In genomic region chr10:117137031-117137910, GRCh38 we compare ENCODE assay signal across 11 cellular contexts. TPM values are rescaled to one million over a fixed set of nuclear protein-coding genes. Genes with fewer than 3 reads are reported as not detected.
DNase-seq lines count a peak whose midpoint lies in the region; ATAC-seq, FAIRE-seq and TF ChIP-seq lines count a peak whose summit lies in the region.
"Had no signal": no experiment of that assay in that cellular context is flagged by ENCODE, and none has a peak within 500 bp of the region (broad histone marks: within the 10 kb centered on the region; RNA-seq: fewer than 3 reads in every experiment).

No MANE protein-coding gene starts in this region.

- H3K4me2 ChIP-seq in HepG2 (ENCODE audit: low read depth, low read length): peak overlapping the region; percentile 53; the same call in 1 of the 2 replicates

- no peak overlapping the region for H3K27ac ChIP-seq in breast epithelium
- H3K27ac ChIP-seq in HepG2 (ENCODE audit: extremely low read length, insufficient read depth, low read length): no peak overlapping the region
- no peak overlapping the region for H3K27ac ChIP-seq in upper lobe of left lung

- no peak for TF ChIP-seq EP300 in HepG2 (IDR thresholded peaks at IDR 0.05; ENCODE audit: low read depth in 2 of 2, low read length in 2 of 2)
- TF ChIP-seq EP300 in HepG2 (CRISPR knock-in tag; IDR thresholded peaks at IDR 0.05; ENCODE audit: borderline replicate concordance): no peak
- TF ChIP-seq EP300 in upper lobe of left lung (IDR thresholded peaks at IDR 0.05): no peak

- H3K4me3 Mint-ChIP-seq in MCF 10A (ENCODE audit: unreplicated experiment): no peak overlapping the region
- no peak overlapping the region for H3K4me3 Mint-ChIP-seq in activated CD8-positive, alpha-beta memory T cell treated with anti-CD3 and anti-CD28 coated beads, Interleukin-2, amount 10 ng/mL, durations not matched to agents 7 days and 5 days
- H3K4me3 Mint-ChIP-seq: stimulated activated naive CD8-positive, alpha-beta T cell treated with anti-CD3 and anti-CD28 coated beads, Interleukin-15, Interleukin-2, amounts not matched to agents 100 ng/mL and 50 ng/mL, for 24 hours had no signal

- H2AFZ ChIP-seq in HepG2 (ENCODE audit: low read length): no peak overlapping the region

- H3K79me2 ChIP-seq in HepG2 (ENCODE audit: insufficient read depth, low read length): no peaks in the 10 kb centered on the region

- H3K4me3 ChIP-seq in breast epithelium (peak overlapping the region; percentile 37 to 65 (median 37)), bronchial epithelial cell (ENCODE audit: low read depth, low read length) (peak overlapping the region; percentile 32), HepG2 (replicated peaks in 1 of 3; ENCODE audit: insufficient read depth in 1 of 3, low read depth in 2 of 3, low read length in 3 of 3) (peak overlapping the region in 2 of 3 experiments; percentile 16 to 50; a peak in 3 of 6 replicates), upper lobe of left lung (peak overlapping the region in 3 of 4 donors; percentile 28 to 41 (median 41))

- no peaks in the 10 kb centered on the region for H4K20me1 ChIP-seq in HepG2 (ENCODE audit: insufficient read depth, low read length)

- BruUV-seq in MCF 10A (replicated peaks; lab: Mats Ljungman, UMichigan): no TSS peak
- no TSS peak for BruUV-seq in HepG2 (replicated peaks; lab: Mats Ljungman, UMichigan)

- TF ChIP-seq RAD21 in HepG2 (CRISPR knock-in tag; IDR thresholded peaks at IDR 0.05): no peak

- DNase-seq in breast epithelium (ENCODE audit: low spot score in 2 of 2) (no peak), MCF 10A (ENCODE audit: unreplicated experiment) (no peak), bronchial epithelial cell (ENCODE audit: low read depth) (no peak), HepG2 (ENCODE audit: low spot score) (no peak), upper lobe of left lung (peak in 1 of 2 donors; percentile 80), germinal center (ENCODE audit: low spot score) (no peak)
- no peak for DNase-seq in stimulated activated CD8-positive, alpha-beta memory T cell treated with anti-CD3 and anti-CD28 coated beads, Interleukin-4, amount 100 ng/mL, for 48 hours
- no peak for DNase-seq in activated CD8-positive, alpha-beta memory T cell treated with anti-CD3 and anti-CD28 coated beads, Interleukin-2, amount 10 ng/mL, durations not matched to agents 7 days and 5 days
- DNase-seq: NCI-H2029 had no signal

- H3K36me3 Mint-ChIP-seq in MCF 10A (ENCODE audit: insufficient read depth, unreplicated experiment): no peaks in the 10 kb centered on the region
- peaks cover 7% of the 10 kb centered on the region for H3K36me3 Mint-ChIP-seq in activated CD8-positive, alpha-beta memory T cell treated with anti-CD3 and anti-CD28 coated beads, Interleukin-2, amount 10 ng/mL, durations not matched to agents 7 days and 5 days

- no peaks in the 10 kb centered on the region for H3K9me3 ChIP-seq in breast epithelium
- no peaks in the 10 kb centered on the region for H3K9me3 ChIP-seq in HepG2 (ENCODE audit: low read length)
- H3K9me3 ChIP-seq in upper lobe of left lung: no peaks in the 10 kb centered on the region

- H3K9me3 Mint-ChIP-seq in MCF 10A (ENCODE audit: unreplicated experiment): no peaks in the 10 kb centered on the region
- no peaks in the 10 kb centered on the region for H3K9me3 Mint-ChIP-seq in activated CD8-positive, alpha-beta memory T cell treated with anti-CD3 and anti-CD28 coated beads, Interleukin-2, amount 10 ng/mL, durations not matched to agents 7 days and 5 days (ENCODE audit: low read depth)
- H3K9me3 Mint-ChIP-seq: stimulated activated naive CD8-positive, alpha-beta T cell treated with anti-CD3 and anti-CD28 coated beads, Interleukin-15, Interleukin-2, amounts not matched to agents 100 ng/mL and 50 ng/mL, for 24 hours had no signal

- H3K27me3 ChIP-seq in breast epithelium: peaks cover 12 to 97% of the 10 kb centered on the region in 2 donors
- H3K27me3 ChIP-seq in bronchial epithelial cell (ENCODE audit: control insufficient read depth, insufficient read depth, low read length): peaks cover 50% of the 10 kb centered on the region
- peaks cover 11 to 65% of the 10 kb centered on the region in 2 experiments for H3K27me3 ChIP-seq in HepG2 (ENCODE audit: control insufficient read depth in 1 of 2, insufficient read depth in 2 of 2, low read length in 2 of 2)
- peaks cover 0 to 84% (median 48%) of the 10 kb centered on the region in 4 donors for H3K27me3 ChIP-seq in upper lobe of left lung

- ATAC-seq in HepG2 (peak; percentile 80), upper lobe of left lung (ENCODE audit: low FRiP score in 2 of 2) (peak in 1 of 2 donors; percentile 60)
- no peak for ATAC-seq in activated CD8-positive, alpha-beta memory T cell treated with anti-CD3 and anti-CD28 coated beads, Interleukin-2, amount 10 ng/mL, durations not matched to agents 7 days and 5 days

- in situ Hi-C loops in HepG2 (cut with HindIII; ENCODE audit: extremely low pct_ligation_motif_present, low pct_unique_long_range_greater_than_20kb): no loop called here

- TF ChIP-seq POLR2A in breast epithelium (IDR thresholded peaks at IDR 0.05): no peak
- no peak for TF ChIP-seq POLR2A in HepG2 (IDR thresholded peaks at IDR 0.05; ENCODE audit: insufficient read depth in 1 of 2, low read depth in 2 of 2, low read length in 2 of 2)
- TF ChIP-seq POLR2A in upper lobe of left lung (IDR thresholded peaks at IDR 0.05): no peak

- TF ChIP-seq CTCF in breast epithelium (IDR thresholded peaks at IDR 0.05): no peak
- no peak for TF ChIP-seq CTCF in MCF 10A (IDR thresholded peaks at IDR 0.05; ENCODE audit: unreplicated experiment)
- TF ChIP-seq CTCF in bronchial epithelial cell (IDR thresholded peaks at IDR 0.05; ENCODE audit: insufficient read depth, low read length, severe bottlenecking): no peak
- no peak for TF ChIP-seq CTCF in HepG2 (CRISPR knock-in tag; IDR thresholded peaks at IDR 0.05)
- TF ChIP-seq CTCF in upper lobe of left lung (IDR thresholded peaks at IDR 0.05): no peak

- POLR2A ChIA-PET in MCF 10A (lab: Yijun Ruan, JAX) (no interaction called here), HepG2 (lab: Yijun Ruan, JAX) (no interaction called here)

- no peaks in the 10 kb centered on the region for H3K4me1 Mint-ChIP-seq in MCF 10A (ENCODE audit: insufficient read depth, unreplicated experiment)
- peaks cover 2% of the 10 kb centered on the region for H3K4me1 Mint-ChIP-seq in activated CD8-positive, alpha-beta memory T cell treated with anti-CD3 and anti-CD28 coated beads, Interleukin-2, amount 10 ng/mL, durations not matched to agents 7 days and 5 days

- intact Hi-C loops in breast epithelium (cut with DNase I; ENCODE audit: low total_unique reads): no loop called here
- intact Hi-C loops in MCF 10A (cut with micrococcal nuclease): no loop called here
- intact Hi-C loops in HepG2 (cut with micrococcal nuclease; ENCODE audit: unreplicated experiment): no loop called here

- H3K4me1 ChIP-seq in breast epithelium: peaks cover 5 to 15% of the 10 kb centered on the region in 2 donors
- no peaks in the 10 kb centered on the region for H3K4me1 ChIP-seq in HepG2 (ENCODE audit: insufficient read depth, low read length)
- H3K4me1 ChIP-seq in upper lobe of left lung: peaks cover 27 to 62% (median 36%) of the 10 kb centered on the region in 4 donors

- CTCF ChIA-PET in MCF 10A (lab: Yijun Ruan, JAX) (interaction anchor here (0.6 to 0.7 kb wide), 2 partner anchors 30 to 64 kb away, joined by 3 to 6 read pairs; no protein-coding TSS in a partner anchor), HepG2 (lab: Yijun Ruan, JAX; ENCODE audit: low intra/inter-chr PET ratio, low total read pairs) (no interaction called here)
- CTCF ChIA-PET in activated CD8-positive, alpha-beta memory T cell treated with anti-CD3 and anti-CD28 coated beads, Interleukin-2, amount 10 ng/mL, durations not matched to agents 7 days and 5 days (lab: Charles Lee): interaction anchor here (5.0 kb wide), 1 partner anchor 31 kb away, joined by 20 read pairs; no protein-coding TSS in a partner anchor

- FAIRE-seq in bronchial epithelial cell (lab: Jason Lieb, UNC) (no peak), HepG2 (lab: Jason Lieb, UNC) (no peak)
- FAIRE-seq: endometrium had no signal

- H3K36me3 ChIP-seq in breast epithelium (no peaks in the 10 kb centered on the region), bronchial epithelial cell (ENCODE audit: control insufficient read depth, insufficient read depth, low read length) (no peaks in the 10 kb centered on the region), HepG2 (replicated peaks in 1 of 2; ENCODE audit: control insufficient read depth in 1 of 2, insufficient read depth in 2 of 2, low read length in 2 of 2) (no peaks in the 10 kb centered on the region), upper lobe of left lung (no peaks in the 10 kb centered on the region)

- no peak overlapping the region for H3K27ac Mint-ChIP-seq in MCF 10A (ENCODE audit: low read depth, unreplicated experiment)
- no peak overlapping the region for H3K27ac Mint-ChIP-seq in activated CD8-positive, alpha-beta memory T cell treated with anti-CD3 and anti-CD28 coated beads, Interleukin-2, amount 10 ng/mL, durations not matched to agents 7 days and 5 days
- H3K27ac Mint-ChIP-seq: stimulated activated naive CD8-positive, alpha-beta T cell treated with anti-CD3 and anti-CD28 coated beads, Interleukin-15, Interleukin-2, amounts not matched to agents 100 ng/mL and 50 ng/mL, for 24 hours had no signal

- no peak overlapping the region for H3K9ac ChIP-seq in HepG2 (ENCODE audit: insufficient read depth, low read depth, low read length)

- peaks cover 22% of the 10 kb centered on the region for H3K27me3 Mint-ChIP-seq in MCF 10A (ENCODE audit: insufficient read depth, unreplicated experiment)
- H3K27me3 Mint-ChIP-seq in activated CD8-positive, alpha-beta memory T cell treated with anti-CD3 and anti-CD28 coated beads, Interleukin-2, amount 10 ng/mL, durations not matched to agents 7 days and 5 days: peaks cover 81% of the 10 kb centered on the region

- 40% methylated on average over 33 of the region's 98 CpGs for WGBS in HepG2 (ENCODE audit: low lambda C conversion rate)
- WGBS in upper lobe of left lung, 2 donors: 3 to 5% methylated on average over 13 to 26 of the region's 98 CpGs

RNA-seq across cellular contexts. Expression of gene VAX1, which starts 0.8 kb away (rescaled TPM):
- not detected for total RNA-seq in breast epithelium
- total RNA-seq in MCF 10A (2022): not detected in 2 replicates
- total RNA-seq in bronchial epithelial cell: not detected in 2 replicates
- total RNA-seq in HepG2 (2016; rRNA removed; fragmentation: Illumina TruSeq; extraction: Trizol): not detected in 2 replicates
- not detected in 2 replicates for total RNA-seq in HepG2 (2016; cell fraction: cytosol; rRNA removed; fragmentation: Illumina TruSeq; extraction: Trizol; ENCODE audit: low read depth)
- total RNA-seq in HepG2 (2016; cell fraction: insoluble cytoplasmic fraction; rRNA removed; fragmentation: Illumina TruSeq; extraction: Trizol): not detected in 2 replicates
- total RNA-seq in HepG2 (2016; cell fraction: membrane; rRNA removed; fragmentation: Illumina TruSeq; extraction: Trizol): not detected in 2 replicates
- total RNA-seq in HepG2 (2016; cell fraction: nucleus; rRNA removed; fragmentation: Illumina TruSeq; extraction: Trizol): not detected in 2 replicates
- polyA plus RNA-seq in HepG2 (2011; rRNA removed): not detected in 2 replicates
- not detected in 2 replicates for polyA plus RNA-seq in HepG2 (2011; cell fraction: cytosol; rRNA removed)
- polyA plus RNA-seq in HepG2 (2011; cell fraction: nucleus; rRNA removed): not detected in 2 replicates
- polyA plus RNA-seq in HepG2 (2012): not detected in 2 replicates
- polyA plus RNA-seq in HepG2 (2016; cell fraction: cytosol; fragmentation: Illumina TruSeq; extraction: Trizol; ENCODE audit: low read depth): not detected in 2 replicates
- polyA plus RNA-seq in HepG2 (2016; cell fraction: insoluble cytoplasmic fraction; fragmentation: Illumina TruSeq; extraction: Trizol; ENCODE audit: low read depth): not detected in 2 replicates
- not detected in 2 replicates for polyA plus RNA-seq in HepG2 (2016; cell fraction: membrane; fragmentation: Illumina TruSeq; extraction: Trizol; ENCODE audit: low read depth)
- not detected in 2 replicates for polyA plus RNA-seq in HepG2 (2016; cell fraction: nucleus; fragmentation: Illumina TruSeq; extraction: Trizol; ENCODE audit: insufficient read depth, low read depth)
- not detected in 2 replicates for polyA minus RNA-seq in HepG2 (2011; rRNA and poly(A)+ RNA removed; ENCODE audit: low replicate concordance)
- not detected in 2 replicates for polyA minus RNA-seq in HepG2 (2011; cell fraction: cytosol; rRNA and poly(A)+ RNA removed)
- polyA minus RNA-seq in HepG2 (2011; cell fraction: nucleus; rRNA and poly(A)+ RNA removed): not detected in 2 replicates
- not detected for total RNA-seq in upper lobe of left lung
- not detected for total RNA-seq in activated CD8-positive, alpha-beta memory T cell treated with anti-CD3 and anti-CD28 coated beads, Interleukin-2, amount 10 ng/mL, durations not matched to agents 7 days and 5 days
